27 cellular contexts compared by ENCODE assay signal in the genomic region with DNA sequence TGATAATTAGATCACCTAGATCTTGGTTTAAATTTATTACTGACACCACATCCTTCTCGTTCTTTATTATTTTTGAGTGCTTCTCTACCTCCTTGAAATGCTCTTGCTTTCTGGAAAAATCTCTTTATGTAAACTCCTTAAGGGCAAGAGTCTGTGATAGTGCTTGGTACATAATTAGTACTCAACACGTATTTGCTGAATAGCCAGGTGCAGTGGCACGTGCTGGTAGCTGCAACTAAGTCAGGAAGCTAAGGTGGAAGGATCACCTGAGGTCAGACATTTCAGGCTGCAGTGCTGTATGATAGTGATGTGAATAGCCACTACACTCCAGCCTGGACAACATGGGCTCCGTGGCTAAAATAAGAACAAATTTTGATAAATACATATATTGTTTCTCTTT.
"Had no signal": no experiment of that assay in that cellular context is flagged by ENCODE, and none has a peak within 500 bp of the region (broad histone marks: within the 10 kb centered on the region; RNA-seq: fewer than 3 reads in every experiment).

No MANE protein-coding gene starts in this region.

- FAIRE-seq: bronchial epithelial cell, frontal cortex had no signal

- H3K27me3 ChIP-seq: esophagus muscularis mucosa, hepatocyte, neural progenitor cell, sigmoid colon, stomach, suprapubic skin, tibial nerve, vagina had no signal

- H3K4me3 ChIP-seq: colonic mucosa, esophagus muscularis mucosa, hepatocyte, neural progenitor cell, sigmoid colon, smooth muscle cell, stomach, suprapubic skin, tibial nerve, vagina had no signal

- ATAC-seq: activated T-cell treated with anti-CD3 and anti-CD28 coated beads, Interleukin-2, amount 50 U/mL, for 4 hours; left lobe of liver; naive thymus-derived CD8-positive, alpha-beta T cell; stimulated activated memory B cell treated with anti-CD40 and anti-IgM and Interleukin-4, amounts not matched to agents 10 μg/mL and 1 μg/mL and 100 μg/mL, for 72 hours had no signal

- DNase-seq: activated CD4-positive, alpha-beta T cell treated with anti-CD3 and anti-CD28 coated beads for 4 hours; activated CD4-positive, alpha-beta T cell treated with anti-CD3 and anti-CD28 coated beads, Interleukin-2, amount 50 U/mL, for 48 hours; activated CD4-positive, CD25-positive, alpha-beta regulatory T cell; activated CD8-positive, alpha-beta memory T cell treated with anti-CD3 and anti-CD28 coated beads, Interleukin-2, amount 50 U/mL, for 48 hours; activated naive CD4-positive, alpha-beta T cell; activated T-cell treated with anti-CD3 and anti-CD28 coated beads, Interleukin-2, amount 50 U/mL, for 4 hours; amygdala; colonic mucosa; glutamatergic neuron; immature natural killer cell; mammary epithelial cell; naive thymus-derived CD8-positive, alpha-beta T cell; retina; sigmoid colon; stimulated activated CD4-positive, alpha-beta T cell treated with anti-CD3 and anti-CD28 coated beads, Interleukin-15, amount 100 ng/mL, for 24 hours; stomach had no signal

- H3K9me3 ChIP-seq: colonic mucosa, esophagus muscularis mucosa, sigmoid colon, stomach, suprapubic skin, tibial nerve, vagina had no signal

- H3K36me3 ChIP-seq: colonic mucosa, esophagus muscularis mucosa, neural progenitor cell, sigmoid colon, stomach, suprapubic skin, tibial nerve, vagina had no signal

- H3K27ac ChIP-seq: colonic mucosa, esophagus muscularis mucosa, hepatocyte, neural progenitor cell, sigmoid colon, stomach, suprapubic skin, tibial nerve, vagina had no signal

- H3K4me1 ChIP-seq: colonic mucosa, esophagus muscularis mucosa, sigmoid colon, stomach, tibial nerve, vagina had no signal
